ENCODE assay signal across 17 cellular contexts in genomic region chr3:129176051-129176450, GRCh38. TPM values are rescaled to one million over a fixed set of nuclear protein-coding genes. Genes with fewer than 3 reads are reported as not detected.
DNase-seq lines count a peak whose midpoint lies in the region; ATAC-seq and TF ChIP-seq lines count a peak whose summit lies in the region.
"Had no signal": no experiment of that assay in that cellular context is flagged by ENCODE, and none has a peak within 500 bp of the region (broad histone marks: within the 10 kb centered on the region; RNA-seq: fewer than 3 reads in every experiment).

No MANE protein-coding gene starts in this region.

- peaks cover 80% of the 10 kb centered on the region for H3K36me3 Mint-ChIP-seq in stimulated activated naive CD8-positive, alpha-beta T cell treated with anti-CD3 and anti-CD28 coated beads, Interleukin-15, Interleukin-2, amounts not matched to agents 100 ng/mL and 50 ng/mL, for 24 hours (ENCODE audit: low read depth)
- peaks cover 100% of the 10 kb centered on the region for H3K36me3 Mint-ChIP-seq in activated T-helper 17 cell treated with anti-CD3 and anti-CD28 coated beads, Interleukin-2, amount 50 U/mL, for 72 hours (ENCODE audit: low read depth)
- H3K36me3 Mint-ChIP-seq in memory B cell, result peaks cover 8% of the 10 kb centered on the region

- H3K27me3 Mint-ChIP-seq in stimulated activated naive CD8-positive, alpha-beta T cell treated with anti-CD3 and anti-CD28 coated beads, Interleukin-15, Interleukin-2, amounts not matched to agents 100 ng/mL and 50 ng/mL, for 24 hours, result no peaks in the 10 kb centered on the region
- no peaks in the 10 kb centered on the region for H3K27me3 Mint-ChIP-seq in activated T-helper 17 cell treated with anti-CD3 and anti-CD28 coated beads, Interleukin-2, amount 50 U/mL, for 72 hours
- H3K27me3 Mint-ChIP-seq in memory B cell, result no peaks in the 10 kb centered on the region

- H3K9me3 Mint-ChIP-seq in stimulated activated naive CD8-positive, alpha-beta T cell treated with anti-CD3 and anti-CD28 coated beads, Interleukin-15, Interleukin-2, amounts not matched to agents 100 ng/mL and 50 ng/mL, for 24 hours, result no peaks in the 10 kb centered on the region
- H3K9me3 Mint-ChIP-seq in activated T-helper 17 cell treated with anti-CD3 and anti-CD28 coated beads, Interleukin-2, amount 50 U/mL, for 72 hours, result no peaks in the 10 kb centered on the region
- H3K9me3 Mint-ChIP-seq in memory B cell, result no peaks in the 10 kb centered on the region

- H3K4me3 Mint-ChIP-seq in stimulated activated naive CD8-positive, alpha-beta T cell treated with anti-CD3 and anti-CD28 coated beads, Interleukin-15, Interleukin-2, amounts not matched to agents 100 ng/mL and 50 ng/mL, for 24 hours, result peak overlapping the region; percentile 79
- H3K4me3 Mint-ChIP-seq in activated T-helper 17 cell treated with anti-CD3 and anti-CD28 coated beads, Interleukin-2, amount 50 U/mL, for 72 hours, result peak overlapping the region; percentile 98
- no peak overlapping the region for H3K4me3 Mint-ChIP-seq in memory B cell

- no peak overlapping the region for H3K27ac ChIP-seq in ovary
- H3K27ac ChIP-seq: uterus had no signal

- H3K4me1 ChIP-seq in ovary (ENCODE audit: insufficient read depth), result peaks cover 20% of the 10 kb centered on the region

- intact Hi-C loops in ovary (cut with DNase I), result loop anchor here in 1 of 4 donors (5.0 kb wide), 1 partner anchor 66 kb away; no protein-coding TSS in a partner anchor

- H3K4me1 Mint-ChIP-seq in stimulated activated naive CD8-positive, alpha-beta T cell treated with anti-CD3 and anti-CD28 coated beads, Interleukin-15, Interleukin-2, amounts not matched to agents 100 ng/mL and 50 ng/mL, for 24 hours (ENCODE audit: low read depth), result peaks cover 86% of the 10 kb centered on the region
- peaks cover 28% of the 10 kb centered on the region for H3K4me1 Mint-ChIP-seq in activated T-helper 17 cell treated with anti-CD3 and anti-CD28 coated beads, Interleukin-2, amount 50 U/mL, for 72 hours
- H3K4me1 Mint-ChIP-seq in memory B cell, result peaks cover 40% of the 10 kb centered on the region

- TF ChIP-seq CTCF in ovary (IDR thresholded peaks at IDR 0.05), result no peak

- ATAC-seq in stimulated activated naive CD8-positive, alpha-beta T cell treated with anti-CD3 and anti-CD28 coated beads, Interleukin-15, Interleukin-2, amounts not matched to agents 100 U/mL and 50 U/mL, for 24 hours, result no peak
- ATAC-seq in activated T-helper 17 cell treated with anti-CD3 and anti-CD28 coated beads, Interleukin-2, amount 50 U/mL, for 72 hours (replicated peaks), result no peak
- ATAC-seq in memory B cell (ENCODE audit: low read depth) (no peak), GM21381 (IDR thresholded peaks at IDR 0.05; ENCODE audit: unreplicated experiment) (no peak), GM21390 (IDR thresholded peaks at IDR 0.05; ENCODE audit: unreplicated experiment) (no peak)
- ATAC-seq: PC-3 had no signal

- no peak for TF ChIP-seq POLR2A in ovary (IDR thresholded peaks at IDR 0.05)

- DNase-seq in stimulated activated naive CD8-positive, alpha-beta T cell treated with anti-CD3 and anti-CD28 coated beads, Interleukin-15, Interleukin-2, amounts not matched to agents 100 U/mL and 50 U/mL, for 24 hours, result no peak
- DNase-seq in memory B cell (ENCODE audit: low spot score in 2 of 2) (no peak), ovary (no peak), SK-N-DZ (ENCODE audit: low spot score) (no peak)
- DNase-seq: DMS79 treated with DMSO at 0.1 percent for 48 hours; GOT3; mesenchymal stem cell; NCI-H187 treated with DMSO at 0.1 percent for 48 hours; NCI-H510A treated with DMSO at 0.1 percent for 48 hours; PC-3; small intestine; stimulated activated naive CD4-positive, alpha-beta T cell; uterus had no signal

- no peaks in the 10 kb centered on the region for H3K36me3 ChIP-seq in ovary
- H3K36me3 ChIP-seq: uterus had no signal

- 53 to 71% (median 63%) methylated on average over 1 of the region's 1 CpG for WGBS in ovary, 3 donors

- H3K27me3 ChIP-seq in ovary, result no peaks in the 10 kb centered on the region
- H3K27me3 ChIP-seq: uterus had no signal

- H3K27ac Mint-ChIP-seq in stimulated activated naive CD8-positive, alpha-beta T cell treated with anti-CD3 and anti-CD28 coated beads, Interleukin-15, Interleukin-2, amounts not matched to agents 100 ng/mL and 50 ng/mL, for 24 hours, result peak overlapping the region; percentile 60
- H3K27ac Mint-ChIP-seq in activated T-helper 17 cell treated with anti-CD3 and anti-CD28 coated beads, Interleukin-2, amount 50 U/mL, for 72 hours, result peak overlapping the region; percentile 2
- peak overlapping the region; percentile 58 for H3K27ac Mint-ChIP-seq in memory B cell

- H3K9me3 ChIP-seq in ovary, result no peaks in the 10 kb centered on the region
- H3K9me3 ChIP-seq: uterus had no signal

- no peak overlapping the region for H3K4me3 ChIP-seq in ovary
- H3K4me3 ChIP-seq: uterus had no signal

- no peak for TF ChIP-seq EP300 in ovary (IDR thresholded peaks at IDR 0.05)

RNA-seq across cellular contexts. Expression of gene CNBP, which starts 7.6 kb away (rescaled TPM):
- total RNA-seq in activated T-helper 17 cell treated with anti-CD3 and anti-CD28 coated beads, Interleukin-2, amount 50 U/mL, for 72 hours, result 100 to 1,000 TPM; 188 to 274 TPM
- 100 to 1,000 TPM; 383 to 530 (median 467) TPM for total RNA-seq in ovary
- 100 to 1,000 TPM; 408 to 540 TPM for polyA plus RNA-seq in ovary
- 560 and 563 TPM in 2 replicates for polyA plus RNA-seq in SK-N-DZ (2014; cell fraction: cytosol; rRNA removed)
- polyA plus RNA-seq in SK-N-DZ (2014; cell fraction: nucleus; rRNA removed), result 310 and 358 TPM in 2 replicates

RNA-seq across cellular contexts. Expression of gene ISY1, which starts 15.2 kb away (rescaled TPM):
- total RNA-seq in activated T-helper 17 cell treated with anti-CD3 and anti-CD28 coated beads, Interleukin-2, amount 50 U/mL, for 72 hours, result 10 to 100 TPM; 59.3 to 70.9 TPM
- 10 to 100 TPM; 13.1 to 36.6 (median 28.5) TPM for total RNA-seq in ovary
- 10 to 100 TPM; 31.7 to 45.3 TPM for polyA plus RNA-seq in ovary
- polyA plus RNA-seq in SK-N-DZ (2014; cell fraction: cytosol; rRNA removed), result 53.0 TPM in 2 replicates
- 11.4 and 19.1 TPM in 2 replicates for polyA plus RNA-seq in SK-N-DZ (2014; cell fraction: nucleus; rRNA removed)

RNA-seq across cellular contexts. Expression of gene RAB43, which starts 54.4 kb away (rescaled TPM):
- total RNA-seq in activated T-helper 17 cell treated with anti-CD3 and anti-CD28 coated beads, Interleukin-2, amount 50 U/mL, for 72 hours, result 10 to 100 TPM; 26.1 to 49.7 TPM
- total RNA-seq in ovary, result 10 to 100 TPM; 10.9 to 37.7 (median 24.8) TPM
- 10 to 100 TPM in 1 of 2 donors, under 1 TPM in 1; 0.88 to 22.3 TPM for polyA plus RNA-seq in ovary
- polyA plus RNA-seq in SK-N-DZ (2014; cell fraction: cytosol; rRNA removed), result 0.29 TPM in 1 of 2 replicates, not detected in the other
- polyA plus RNA-seq in SK-N-DZ (2014; cell fraction: nucleus; rRNA removed), result 0.41 TPM in 1 of 2 replicates, not detected in the other

Comparison
In these comparisons a context has a peak if more than half of its experiments do, and no peak if none do; other contexts are left out.
1. H3K27ac Mint-ChIP-seq: peak in every context shown above with its lines; median percentile 60 in stimulated activated naive CD8-positive, alpha-beta T cell treated with anti-CD3 and anti-CD28 coated beads, Interleukin-15, Interleukin-2, amounts not matched to agents 100 ng/mL and 50 ng/mL, for 24 hours; 58 in memory B cell; 2 in activated T-helper 17 cell treated with anti-CD3 and anti-CD28 coated beads, Interleukin-2, amount 50 U/mL, for 72 hours.